1 cellular context compared by ENCODE assay signal in genomic region chrX:9866633-9867032, GRCh38.
TF ChIP-seq lines count a peak whose summit lies in the region.

No MANE protein-coding gene starts in this region.

TF ChIP-seq in WTC11, 78 proteins besides CTCF, POLR2A, EP300 and RAD21:
- TF ChIP-seq ZMAT4 (CRISPR knock-in tag; IDR thresholded peaks at IDR 0.05) = no peak
